ENCODE assay signal across 11 cellular contexts in genomic region chr3:71702131-71703024, GRCh38. TPM values are rescaled to one million over a fixed set of nuclear protein-coding genes. Genes with fewer than 3 reads are reported as not detected.
A peak's percentile ranks its signal among the peaks of the same experiment; 100 is the strongest.
DNase-seq lines count a peak whose midpoint lies in the region; ATAC-seq, FAIRE-seq and TF ChIP-seq lines count a peak whose summit lies in the region.
"Had no signal": no experiment of that assay in that cellular context is flagged by ENCODE, and none has a peak within 500 bp of the region (broad histone marks: within the 10 kb centered on the region; RNA-seq: fewer than 3 reads in every experiment).

No MANE protein-coding gene starts in this region.

- CTCF ChIA-PET in PC-3 (lab: Charles Lee) (interaction anchor here (0.5 kb wide), 1 partner anchor 27 kb away, joined by 4 read pairs; no protein-coding TSS in a partner anchor), K562 (lab: Yijun Ruan, JAX; ENCODE audit: low intra/inter-chr PET ratio) (no interaction called here)

- intact Hi-C loops in PC-3 (cut with micrococcal nuclease), result no loop called here
- intact Hi-C loops in K562 (cut with micrococcal nuclease), result no loop called here

- peaks cover 9 to 50% (median 22%) of the 10 kb centered on the region in 3 donors for H3K36me3 Mint-ChIP-seq in naive thymus-derived CD8-positive, alpha-beta T cell

- H3K9me2 ChIP-seq in PC-3 (replicated peaks; ENCODE audit: low read length), result no peaks in the 10 kb centered on the region

- no peaks in the 10 kb centered on the region for H3K4me1 ChIP-seq in PC-3 (ENCODE audit: insufficient read depth, low read length)
- H3K4me1 ChIP-seq in K562 (replicated peaks in 1 of 2; ENCODE audit: control insufficient read depth in 2 of 2, insufficient read depth in 2 of 2, low read length in 2 of 2), result no peaks in the 10 kb centered on the region; a peak in 1 of 5 replicates
- H3K4me1 ChIP-seq in osteoblast (ENCODE audit: insufficient read depth, low read length), result no peaks in the 10 kb centered on the region

- in situ Hi-C loops in K562 (cut with MboI), result loop anchor here (25.0 kb wide), 1 partner anchor 1385 kb away; no protein-coding TSS in a partner anchor

- H3K36me3 ChIP-seq in PC-3 (ENCODE audit: low read depth, low read length) (no peaks in the 10 kb centered on the region), K562 (ENCODE audit: control insufficient read depth, insufficient read depth, low read length) (no peaks in the 10 kb centered on the region), osteoblast (ENCODE audit: insufficient read depth, low read length) (no peaks in the 10 kb centered on the region)

- FAIRE-seq in K562 (lab: Jason Lieb, UNC), result no peak
- FAIRE-seq: endometrium had no signal

- H3K27ac ChIP-seq in PC-3 (ENCODE audit: low read length) (no peak overlapping the region), K562 (ENCODE audit: extremely low read depth, low read depth, low read length) (no peak overlapping the region), osteoblast (ENCODE audit: low read depth, low read length) (no peak overlapping the region)

- H3K9me1 ChIP-seq in K562 (ENCODE audit: control insufficient read depth, insufficient read depth, low read length), result no peaks in the 10 kb centered on the region

- no peaks in the 10 kb centered on the region for H3K9me3 Mint-ChIP-seq in naive thymus-derived CD8-positive, alpha-beta T cell

- TF ChIP-seq POLR2A in K562 (conservative IDR thresholded peaks at IDR 0.05), result no peak

- no peaks in the 10 kb centered on the region for H3K79me2 ChIP-seq in PC-3 (ENCODE audit: low read length)
- H3K79me2 ChIP-seq in K562 (ENCODE audit: control insufficient read depth, insufficient read depth, low read length), result no peaks in the 10 kb centered on the region
- no peaks in the 10 kb centered on the region for H3K79me2 ChIP-seq in osteoblast (ENCODE audit: insufficient read depth, low read length)

- DNase-seq in GF-D8 (lab: John Stamatoyannopoulos, UW) (peak; percentile 25), PC-3 (peak; percentile 52), K562 (ENCODE audit: extremely low read depth in 1 of 4, low spot score in 3 of 4) (no peak), globus pallidus (ENCODE audit: low spot score) (no peak), NCI-H146 (lab: John Stamatoyannopoulos, UW) (no peak), osteoblast (ENCODE audit: insufficient read length, low spot score, missing footprints) (no peak), midbrain (lab: John Stamatoyannopoulos, UW) (no peak)
- DNase-seq in naive thymus-derived CD8-positive, alpha-beta T cell, result peak in 5 of 10 donors; percentile 20 to 64 (median 32)
- DNase-seq: NCI-H2227 treated with DMSO at 0.1 percent for 48 hours, nucleus accumbens had no signal

- H3K4me3 Mint-ChIP-seq in naive thymus-derived CD8-positive, alpha-beta T cell, result peak overlapping the region; percentile 29 to 82 (median 63)

- no peaks in the 10 kb centered on the region for H3K9me3 ChIP-seq in PC-3 (ENCODE audit: low read length)
- H3K9me3 ChIP-seq in K562 (replicated peaks; ENCODE audit: control insufficient read depth, insufficient read depth, low read depth, low read length), result no peaks in the 10 kb centered on the region
- no peaks in the 10 kb centered on the region for H3K9me3 ChIP-seq in osteoblast (ENCODE audit: low read depth, low read length)

- TF ChIP-seq EP300 in K562 (IDR thresholded peaks at IDR 0.05; ENCODE audit: low read length), result no peak

- H4K20me1 ChIP-seq in PC-3 (ENCODE audit: low read length) (no peaks in the 10 kb centered on the region), K562 (replicated peaks; ENCODE audit: control insufficient read depth, insufficient read depth, low read length) (no peaks in the 10 kb centered on the region), osteoblast (ENCODE audit: insufficient read depth, low read length) (no peaks in the 10 kb centered on the region)

- H3K4me1 Mint-ChIP-seq in naive thymus-derived CD8-positive, alpha-beta T cell, result peaks cover 17 to 61% (median 53%) of the 10 kb centered on the region in 4 donors

- POLR2A ChIA-PET in PC-3 (lab: Charles Lee; ENCODE audit: unreplicated experiment) (no interaction called here), K562 (lab: Yijun Ruan, JAX) (interaction anchor here (0.6 to 0.9 kb wide), 2 partner anchors 393 to 1294 kb away, joined by 4 read pairs; partner anchors contain the start of gene PPP4R2)
- POLR2A ChIA-PET in naive thymus-derived CD8-positive, alpha-beta T cell (lab: Charles Lee), result interaction anchor here (0.7 to 1.0 kb wide), 3 partner anchors 352 to 642 kb away, joined by 3 to 5 read pairs (median 5); no protein-coding TSS in a partner anchor

- no peaks in the 10 kb centered on the region for H3K27me3 Mint-ChIP-seq in naive thymus-derived CD8-positive, alpha-beta T cell

- TF ChIP-seq CTCF in PC-3 (conservative IDR thresholded peaks at IDR 0.05; ENCODE audit: low read depth, low read length) (no peak), K562 (IDR thresholded peaks at IDR 0.05 in 2 of 3, conservative IDR thresholded peaks at IDR 0.05 in 1 of 3; ENCODE audit: insufficient read depth in 2 of 3, low read depth in 1 of 3, low read length in 3 of 3) (no peak), osteoblast (IDR thresholded peaks at IDR 0.05; ENCODE audit: extremely low read depth, low read depth, low read length) (no peak)

- no peak for TF ChIP-seq RAD21 in K562 (CRISPR knock-in tag; conservative IDR thresholded peaks at IDR 0.05 in 1 of 2, IDR thresholded peaks at IDR 0.05 in 1 of 2)

- 41% methylated on average over 7 of the region's 7 CpGs for WGBS in K562 (ENCODE audit: insufficient coverage, low coverage, missing lambda C conversion rate)

- H3K4me3 ChIP-seq in PC-3 (ENCODE audit: low read length) (no peak overlapping the region), K562 (no peak overlapping the region), osteoblast (ENCODE audit: insufficient read depth, low read length) (no peak overlapping the region)

- H3K27me3 ChIP-seq in PC-3 (ENCODE audit: low read length), result no peaks in the 10 kb centered on the region
- H3K27me3 ChIP-seq in K562 (ENCODE audit: control insufficient read depth in 2 of 2, insufficient read depth in 2 of 2, low read length in 2 of 2), result no peaks in the 10 kb centered on the region; a peak in 1 of 5 replicates
- no peaks in the 10 kb centered on the region for H3K27me3 ChIP-seq in osteoblast (ENCODE audit: insufficient read depth, low read length)

- ATAC-seq in PC-3, result peak; percentile 72
- no peak for ATAC-seq in K562
- ATAC-seq in naive thymus-derived CD8-positive, alpha-beta T cell, result peak; percentile 79 to 91

- H3K4me2 ChIP-seq in PC-3 (ENCODE audit: low read length) (0 out of 2 replicates have a peak overlapping the region, but pooled peaks have one; percentile 2), K562 (ENCODE audit: insufficient read depth, low read length) (no peak overlapping the region), osteoblast (ENCODE audit: insufficient read depth, low read length) (no peak overlapping the region)

- H3K9ac ChIP-seq in PC-3 (ENCODE audit: low read length) (no peak overlapping the region), K562 (ENCODE audit: insufficient read depth in 1 of 2, low read depth in 2 of 2, low read length in 2 of 2) (no peak overlapping the region)

- peak overlapping the region; percentile 73 to 94 (median 86) for H3K27ac Mint-ChIP-seq in naive thymus-derived CD8-positive, alpha-beta T cell

- no peaks in the 10 kb centered on the region for H3F3A ChIP-seq in PC-3 (ENCODE audit: low read length, unreplicated experiment)

- BruUV-seq in PC-3 (replicated peaks; lab: Mats Ljungman, UMichigan) (no TSS peak), K562 (replicated peaks; lab: Mats Ljungman, UMichigan) (no TSS peak)

- H2AFZ ChIP-seq in PC-3 (ENCODE audit: low read length) (peak overlapping the region; percentile 19; the same call in 1 of the 2 replicates), K562 (ENCODE audit: low read depth, low read length) (no peak overlapping the region), osteoblast (ENCODE audit: low read length) (no peak overlapping the region)

RNA-seq across cellular contexts. Expression of gene EIF4E3, which starts 22.8 kb away (rescaled TPM):
- 2.2 and 2.5 TPM in 2 replicates for total RNA-seq in PC-3 (2014; rRNA removed)
- 0.09 and 0.58 TPM in 2 replicates for total RNA-seq in K562 (2011; cell fraction: chromatin; rRNA removed; ENCODE audit: low replicate concordance)
- 0.17 and 0.26 TPM in 2 replicates for total RNA-seq in K562 (2011; cell fraction: nucleolus; rRNA removed)
- total RNA-seq in K562 (2011; cell fraction: nucleoplasm; rRNA removed), result 0.44 and 1.6 TPM in 2 replicates
- total RNA-seq in K562 (2014; rRNA removed), result 0.18 and 0.45 TPM in 2 replicates
- 1.6 and 1.7 TPM in 2 replicates for total RNA-seq in K562 (2014; rRNA removed; fragmentation: Illumina TruSeq; extraction: Trizol)
- 0.60 and 0.62 TPM in 2 replicates for total RNA-seq in K562 (2015; rRNA removed; fragmentation: Illumina TruSeq; extraction: Trizol)
- 2.4 TPM in 2 replicates for total RNA-seq in K562 (2021)
- polyA plus RNA-seq in K562 (2011; rRNA removed), result 0.30 and 1.1 TPM in 2 replicates
- polyA plus RNA-seq in K562 (2011; cell fraction: cytosol; rRNA removed), result 0.15 and 0.63 TPM in 2 replicates
- 0.18 and 0.52 TPM in 2 replicates for polyA plus RNA-seq in K562 (2011; cell fraction: nucleus; rRNA removed)
- 2.2 and 3.8 TPM in 2 replicates for polyA plus RNA-seq in K562 (2012)
- 2.3 and 2.5 TPM in 2 replicates for polyA plus RNA-seq in K562 (2014; fragmentation: Illumina TruSeq; extraction: Trizol)
- polyA plus RNA-seq in K562 (2014; fragmentation: Nextera tagmentation; extraction: Ambion mirVana), result under 1 TPM; 0.34 to 0.83 TPM
- polyA plus RNA-seq in K562 (2014; rRNA removed), result 1.8 and 1.9 TPM in 2 replicates
- 0.75 and 2.5 TPM in 2 replicates for polyA minus RNA-seq in K562 (2011; rRNA and poly(A)+ RNA removed)
- polyA minus RNA-seq in K562 (2011; cell fraction: cytosol; rRNA and poly(A)+ RNA removed), result 0.46 and 0.76 TPM in 2 replicates
- polyA minus RNA-seq in K562 (2011; cell fraction: nucleus; rRNA and poly(A)+ RNA removed), result 0.13 and 0.33 TPM in 2 replicates
- 10 to 100 TPM; 37.8 to 38.2 TPM for total RNA-seq in naive thymus-derived CD8-positive, alpha-beta T cell
- polyA plus RNA-seq in naive thymus-derived CD8-positive, alpha-beta T cell, result 10 to 100 TPM; 23.3 to 48.3 (median 32.1) TPM
- 2.9 and 3.5 TPM in 2 replicates for total RNA-seq in osteoblast

RNA-seq across cellular contexts. Expression of gene GPR27, which starts 51.3 kb away (rescaled TPM):
- total RNA-seq in PC-3 (2014; rRNA removed) (0.07 and 0.58 TPM in 2 replicates), K562 (2014; rRNA removed) (not detected in 2 replicates), K562 (2014; rRNA removed; fragmentation: Illumina TruSeq; extraction: Trizol) (not detected in 2 replicates), K562 (2015; rRNA removed; fragmentation: Illumina TruSeq; extraction: Trizol) (not detected in 2 replicates), K562 (2021) (not detected in 2 replicates), osteoblast (under 0.01 TPM in 1 of 2 replicates, not detected in the other)
- not detected in 2 replicates for total RNA-seq in K562 (2011; cell fraction: chromatin; rRNA removed; ENCODE audit: low replicate concordance)
- not detected in 2 replicates for total RNA-seq in K562 (2011; cell fraction: nucleolus; rRNA removed)
- total RNA-seq in K562 (2011; cell fraction: nucleoplasm; rRNA removed), result not detected in 2 replicates
- polyA plus RNA-seq in K562 (2011; rRNA removed) (not detected in 2 replicates), K562 (2014; fragmentation: Illumina TruSeq; extraction: Trizol) (not detected in 2 replicates), K562 (2014; fragmentation: Nextera tagmentation; extraction: Ambion mirVana) (not detected), K562 (2014; rRNA removed) (not detected in 2 replicates)
- not detected in 2 replicates for polyA plus RNA-seq in K562 (2011; cell fraction: cytosol; rRNA removed)
- not detected in 2 replicates for polyA plus RNA-seq in K562 (2011; cell fraction: nucleus; rRNA removed)
- polyA plus RNA-seq in K562 (2012), result not detected in 2 replicates
- not detected in 2 replicates for polyA minus RNA-seq in K562 (2011; rRNA and poly(A)+ RNA removed)
- polyA minus RNA-seq in K562 (2011; cell fraction: cytosol; rRNA and poly(A)+ RNA removed), result not detected in 2 replicates
- not detected in 2 replicates for polyA minus RNA-seq in K562 (2011; cell fraction: nucleus; rRNA and poly(A)+ RNA removed)
- under 1 TPM in 1 of 2 experiments, not detected in 1; 0.16 TPM for total RNA-seq in naive thymus-derived CD8-positive, alpha-beta T cell
- under 1 TPM; 0.11 to 0.87 (median 0.18) TPM for polyA plus RNA-seq in naive thymus-derived CD8-positive, alpha-beta T cell

Comparison
In these comparisons a context has a peak if more than half of its experiments do, and no peak if none do; other contexts are left out.
1. DNase-seq: peak in GF-D8 (single experiment) and PC-3 (single experiment); none in K562 (0 of 4), globus pallidus (single experiment), NCI-H146 (single experiment), osteoblast (single experiment) and midbrain (single experiment).